ENCODE assay signal across 9 cellular contexts in genomic region chr14:93984987-93985410, GRCh38. TPM values are rescaled to one million over a fixed set of nuclear protein-coding genes. Genes with fewer than 3 reads are reported as not detected.
A peak's percentile ranks its signal among the peaks of the same experiment; 100 is the strongest.
DNase-seq lines count a peak whose midpoint lies in the region; ATAC-seq and TF ChIP-seq lines count a peak whose summit lies in the region.
"Had no signal": no experiment of that assay in that cellular context is flagged by ENCODE, and none has a peak within 500 bp of the region (broad histone marks: within the 10 kb centered on the region; RNA-seq: fewer than 3 reads in every experiment).

No MANE protein-coding gene starts in this region.

- BruUV-seq in Calu3 (replicated peaks; lab: Mats Ljungman, UMichigan): no TSS peak

- H3K9me3 Mint-ChIP-seq in Calu3 (ENCODE audit: low read depth, unreplicated experiment) (no peaks in the 10 kb centered on the region), chondrocyte (ENCODE audit: low read depth) (no peaks in the 10 kb centered on the region), nephron progenitor cell (no peaks in the 10 kb centered on the region)

- CTCF ChIA-PET in Calu3 (lab: Charles Lee): interaction anchor here (0.7 to 0.8 kb wide), 3 partner anchors 20 to 537 kb away, joined by 4 read pairs; no protein-coding TSS in a partner anchor

- ATAC-seq in HG03139 (IDR thresholded peaks at IDR 0.05; ENCODE audit: unreplicated experiment): no peak

- no peak overlapping the region for H3K4me3 Mint-ChIP-seq in Calu3 (ENCODE audit: low read depth, unreplicated experiment)
- no peak overlapping the region for H3K4me3 Mint-ChIP-seq in chondrocyte (ENCODE audit: unreplicated experiment)
- no peak overlapping the region for H3K4me3 Mint-ChIP-seq in nephron progenitor cell

- intact Hi-C loops in Calu3 (cut with micrococcal nuclease; ENCODE audit: unreplicated experiment): no loop called here

- H3K4me3 ChIP-seq in LNCaP clone FGC (ENCODE audit: low read depth, low read length): no peak overlapping the region

- DNase-seq in Calu3 (peak; percentile 60), LNCaP clone FGC (ENCODE audit: low read depth) (no peak), chondrocyte (ENCODE audit: low spot score) (peak; percentile 18), nephron progenitor cell (peak; percentile 46), NCI-H1417 (lab: John Stamatoyannopoulos, UW) (no peak), NCI-H446 (lab: John Stamatoyannopoulos, UW) (no peak)
- no peak for DNase-seq in activated CD4-positive, CD25-positive, alpha-beta regulatory T cell (lab: John Stamatoyannopoulos, UW)

- H3K27me3 Mint-ChIP-seq in Calu3 (ENCODE audit: unreplicated experiment) (no peaks in the 10 kb centered on the region), chondrocyte (ENCODE audit: low read depth) (peaks cover 8% of the 10 kb centered on the region), nephron progenitor cell (ENCODE audit: low read depth, poor library complexity) (peaks cover 13% of the 10 kb centered on the region)

- H3K27ac Mint-ChIP-seq in Calu3 (ENCODE audit: unreplicated experiment): no peak overlapping the region
- H3K27ac Mint-ChIP-seq in chondrocyte (ENCODE audit: unreplicated experiment): peak overlapping the region; percentile 41
- H3K27ac Mint-ChIP-seq in nephron progenitor cell: no peak overlapping the region

- H3K4me1 Mint-ChIP-seq in Calu3 (ENCODE audit: low read depth, unreplicated experiment) (peaks cover 21% of the 10 kb centered on the region), chondrocyte (ENCODE audit: low read depth) (peaks cover 43% of the 10 kb centered on the region), nephron progenitor cell (peaks cover 37% of the 10 kb centered on the region)

- H3K36me3 Mint-ChIP-seq in Calu3 (ENCODE audit: insufficient read depth, unreplicated experiment): no peaks in the 10 kb centered on the region
- no peaks in the 10 kb centered on the region for H3K36me3 Mint-ChIP-seq in chondrocyte (ENCODE audit: low read depth)
- no peaks in the 10 kb centered on the region for H3K36me3 Mint-ChIP-seq in nephron progenitor cell (ENCODE audit: low read depth)

- TF ChIP-seq CTCF in Calu3 (IDR thresholded peaks at IDR 0.05; ENCODE audit: unreplicated experiment) (peak; percentile 39), LNCaP clone FGC (IDR thresholded peaks at IDR 0.05; ENCODE audit: control insufficient read depth, extremely low read depth, insufficient read depth) (peak; percentile 19; the same call in 1 of the 2 replicates), chondrocyte (IDR thresholded peaks at IDR 0.05) (peak; percentile 62), nephron progenitor cell (IDR thresholded peaks at IDR 0.05) (no peak)

RNA-seq across cellular contexts. Expression of gene ASB2, which starts 8.6 kb away (rescaled TPM):
- total RNA-seq in Calu3 (2022) (0.17 and 0.19 TPM in 2 replicates), chondrocyte (0.67 to 1.2 TPM in 2 of 3 replicates, not detected in the other)

RNA-seq across cellular contexts. Expression of gene CCDC197, which starts 12.1 kb away (rescaled TPM):
- not detected in 2 replicates for total RNA-seq in Calu3 (2022)
- not detected in 3 replicates for total RNA-seq in chondrocyte
- total RNA-seq: subcutaneous adipose tissue had no signal

RNA-seq across cellular contexts. Expression of gene OTUB2, which starts 41.1 kb away (rescaled TPM):
- 15.3 and 22.2 TPM in 2 replicates for total RNA-seq in Calu3 (2022)
- 0.99 to 2.1 TPM (median 1.9 TPM) in 3 replicates for total RNA-seq in chondrocyte

RNA-seq across cellular contexts. Expression of gene FAM181A, which starts 57.9 kb away (rescaled TPM):
- total RNA-seq in Calu3 (2022): not detected in 2 replicates
- total RNA-seq in chondrocyte: not detected in 3 replicates
- total RNA-seq: subcutaneous adipose tissue had no signal

Comparison
In these comparisons a context has a peak if more than half of its experiments do, and no peak if none do; other contexts are left out.
1. DNase-seq: peak in Calu3 (single experiment), chondrocyte (single experiment) and nephron progenitor cell (single experiment); none in LNCaP clone FGC (single experiment), activated CD4-positive, CD25-positive, alpha-beta regulatory T cell (0 of 4), NCI-H1417 (0 of 3) and NCI-H446 (0 of 2).